Comparison of ENCODE assay signal across 9 cellular contexts in genomic region chr9:17906204-17906840, GRCh38.
DNase-seq lines count a peak whose midpoint lies in the region; ATAC-seq and TF ChIP-seq lines count a peak whose summit lies in the region.
"Had no signal": no experiment of that assay in that cellular context is flagged by ENCODE, and none has a peak within 500 bp of the region (broad histone marks: within the 10 kb centered on the region; RNA-seq: fewer than 3 reads in every experiment).

No MANE protein-coding gene starts in this region.

- H3K27me3 ChIP-seq in endodermal cell (ENCODE audit: control insufficient read depth, insufficient read depth, low read length, poor library complexity, severe bottlenecking) = peaks cover 75% of the 10 kb centered on the region

- peak overlapping the region; percentile 54 for H3K4me3 Mint-ChIP-seq in endodermal cell
- peak overlapping the region; percentile 89 for H3K4me3 Mint-ChIP-seq in type B pancreatic cell

- H3K27ac ChIP-seq in endodermal cell (ENCODE audit: low read depth, low read length) = no peak overlapping the region
- H3K27ac ChIP-seq in mesodermal cell (ENCODE audit: low read depth, low read length, severe bottlenecking) = no peak overlapping the region

- no peaks in the 10 kb centered on the region for H3K36me3 Mint-ChIP-seq in endodermal cell (ENCODE audit: low read depth)
- no peaks in the 10 kb centered on the region for H3K36me3 Mint-ChIP-seq in type B pancreatic cell

- H3K9me3 Mint-ChIP-seq in endodermal cell = no peaks in the 10 kb centered on the region
- H3K9me3 Mint-ChIP-seq in type B pancreatic cell = no peaks in the 10 kb centered on the region

- H3K27me3 Mint-ChIP-seq in endodermal cell (ENCODE audit: insufficient read depth) = peaks cover 78% of the 10 kb centered on the region
- peaks cover 73% of the 10 kb centered on the region for H3K27me3 Mint-ChIP-seq in type B pancreatic cell

- peaks cover 7% of the 10 kb centered on the region for H3K4me1 Mint-ChIP-seq in endodermal cell
- H3K4me1 Mint-ChIP-seq in type B pancreatic cell (ENCODE audit: unreplicated experiment) = peaks cover 6% of the 10 kb centered on the region

- no peak for ATAC-seq in HG03342 (IDR thresholded peaks at IDR 0.05; ENCODE audit: unreplicated experiment)

- H3K9ac ChIP-seq in endodermal cell (ENCODE audit: extremely low read depth, low read length, poor library complexity, severe bottlenecking) = no peak overlapping the region

- H3K4me1 ChIP-seq in endodermal cell (ENCODE audit: control insufficient read depth, insufficient read depth, low read length) = no peaks in the 10 kb centered on the region
- H3K4me1 ChIP-seq in mesodermal cell (ENCODE audit: control insufficient read depth, insufficient read depth, low read length, poor library complexity, severe bottlenecking) = peaks cover 3% of the 10 kb centered on the region

- DNase-seq in NCI-H2227 (lab: John Stamatoyannopoulos, UW; ENCODE audit: unreplicated experiment) (peak; percentile 10), NCI-H2227 treated with DMSO at 0.1 percent for 48 hours (lab: John Stamatoyannopoulos, UW) (no peak), endodermal cell (peak; percentile 85), type B pancreatic cell (ENCODE audit: extremely low spot score, unreplicated experiment) (peak; percentile 69), MV-4-11 (lab: John Stamatoyannopoulos, UW) (no peak)
- DNase-seq in activated CD4-positive, alpha-beta T cell treated with anti-CD3 and anti-CD28 coated beads, Interleukin-2, amount 50 U/mL, for 1 hour = no peak
- DNase-seq: activated naive CD4-positive, alpha-beta T cell treated with Interleukin-2 at 50 U/mL for 16 hours had no signal

- H3K4me3 ChIP-seq in endodermal cell (ENCODE audit: low read length) (peak overlapping the region; percentile 79), mesodermal cell (ENCODE audit: extremely low read depth, insufficient read depth, low read length, poor library complexity, severe bottlenecking) (peak overlapping the region; percentile 35)

- 0 to 1% methylated on average over 4 to 52 of the region's 55 CpGs for WGBS in endodermal cell (ENCODE audit: insufficient coverage in 1 of 2, insufficient read length in 1 of 2), 2 experiments
- 1% methylated on average over 29 to 35 of the region's 55 CpGs for WGBS in mesodermal cell (ENCODE audit: insufficient coverage in 2 of 2), 2 experiments

- H3K27ac Mint-ChIP-seq in endodermal cell (no peak overlapping the region), type B pancreatic cell (peak overlapping the region; percentile 22)

- TF ChIP-seq CTCF in endodermal cell (conservative IDR thresholded peaks at IDR 0.05) (peak; percentile 26), type B pancreatic cell (conservative IDR thresholded peaks at IDR 0.05) (peak; percentile 29)

- H3K36me3 ChIP-seq in endodermal cell (ENCODE audit: control insufficient read depth, insufficient read depth, low read length) = no peaks in the 10 kb centered on the region
- no peaks in the 10 kb centered on the region for H3K36me3 ChIP-seq in mesodermal cell (ENCODE audit: control insufficient read depth, insufficient read depth, low read length)

- H3K9me3 ChIP-seq in endodermal cell (ENCODE audit: control insufficient read depth, low read length) (no peaks in the 10 kb centered on the region), mesodermal cell (ENCODE audit: control insufficient read depth, low read length) (no peaks in the 10 kb centered on the region)

Comparison
In these comparisons a context has a peak if more than half of its experiments do, and no peak if none do; other contexts are left out.
1. DNase-seq: peak in NCI-H2227 (single experiment), endodermal cell (single experiment) and type B pancreatic cell (single experiment); none in NCI-H2227 treated with DMSO at 0.1 percent for 48 hours (single experiment), MV-4-11 (single experiment) and activated CD4-positive, alpha-beta T cell treated with anti-CD3 and anti-CD28 coated beads, Interleukin-2, amount 50 U/mL, for 1 hour (single experiment).